Comparison of ENCODE assay signal across 17 cellular contexts in genomic region chr3:17133637-17134545, GRCh38.
"Had no signal": no experiment of that assay in that cellular context is flagged by ENCODE, and none has a peak within 500 bp of the region (broad histone marks: within the 10 kb centered on the region; RNA-seq: fewer than 3 reads in every experiment).

No MANE protein-coding gene starts in this region.

- H3K4me3 Mint-ChIP-seq: brain, nephron progenitor cell had no signal

- H3K9me3 Mint-ChIP-seq: activated T-helper 2 cell treated with anti-CD3 and anti-CD28 coated beads, Interferon-gamma antibody, Interleukin-2, Interleukin-4, amounts not matched to agents 10 μg/mL and 5 μg/mL and 100 μg/mL, durations not matched to agents 14 hours and 24 hours and 36 hours had no signal

- H3K36me3 Mint-ChIP-seq: brain had no signal

- DNase-seq: activated CD4-positive, alpha-beta T cell treated with anti-CD3 and anti-CD28 coated beads, Interleukin-2, amount 50 U/mL, for 1 hour; activated T-cell treated with anti-CD3 and anti-CD28 coated beads, Interleukin-2, amount 50 U/mL, for 1 hour; amygdala; cerebellar nuclear complex; dermis blood vessel endothelial cell; nephron progenitor cell; ovary; stimulated activated CD4-positive, alpha-beta T cell treated with anti-CD3 and anti-CD28 coated beads, Interleukin-12 subunit alpha, Interleukin-12 subunit beta, amount 100 ng/mL, for 4 hours; stimulated activated CD4-positive, alpha-beta T cell treated with anti-CD3 and anti-CD28 coated beads, Interleukin-2, amount 100 ng/mL, for 24 hours; stomach; SW 1271; tibial artery; uterus had no signal

- H3K4me3 ChIP-seq: hepatocyte, ovary, stomach, tibial artery, uterus had no signal

- H3K27ac Mint-ChIP-seq: activated T-helper 2 cell treated with anti-CD3 and anti-CD28 coated beads, Interferon-gamma antibody, Interleukin-2, Interleukin-4, amounts not matched to agents 10 μg/mL and 5 μg/mL and 100 μg/mL, durations not matched to agents 14 hours and 24 hours and 36 hours; brain; nephron progenitor cell had no signal

- H3K27me3 Mint-ChIP-seq: brain had no signal

- ATAC-seq: activated naive CD4-positive, alpha-beta T cell treated with anti-CD3 and anti-CD28 coated beads, Interleukin-2, amount 50 U/mL, for 72 hours had no signal
